ENCODE assay signal across 8 cellular contexts in genomic region chr1:23423415-23424170, GRCh38. TPM values are rescaled to one million over a fixed set of nuclear protein-coding genes. Genes with fewer than 3 reads are reported as not detected.
DNase-seq lines count a peak whose midpoint lies in the region; ATAC-seq, FAIRE-seq and TF ChIP-seq lines count a peak whose summit lies in the region.

No MANE protein-coding gene starts in this region.

- H3K27ac ChIP-seq in rectal smooth muscle tissue (ENCODE audit: low read depth, low read length), result peak overlapping the region; percentile 77

- FAIRE-seq in D721Med (lab: Jason Lieb, UNC), result no peak

- ATAC-seq in activated B cell treated with CpG ODN at 0.5 μM for 24 hours (ENCODE audit: low read depth) (peak; percentile 14), GM18867 (IDR thresholded peaks at IDR 0.05; ENCODE audit: unreplicated experiment) (no peak)

- no peak for TF ChIP-seq CTCF in CD14-positive monocyte (IDR thresholded peaks at IDR 0.05)
- TF ChIP-seq CTCF in activated B cell treated with CpG ODN at 0.5 μM for 24 hours (IDR thresholded peaks at IDR 0.05), result no peak
- no peak for TF ChIP-seq CTCF in glutamatergic neuron (IDR thresholded peaks at IDR 0.05; ENCODE audit: partially characterized antibody, unreplicated experiment)
- TF ChIP-seq CTCF in D721Med (IDR thresholded peaks at IDR 0.05; ENCODE audit: insufficient read depth, missing control alignments), result no peak

- no peaks in the 10 kb centered on the region for H3K27me3 ChIP-seq in rectal smooth muscle tissue (ENCODE audit: control insufficient read depth, insufficient read depth, low read length)

- H3K4me1 Mint-ChIP-seq in CD14-positive monocyte (peaks cover 38% of the 10 kb centered on the region), activated B cell treated with CpG ODN at 0.5 μM for 24 hours (peaks cover 16% of the 10 kb centered on the region), glutamatergic neuron (ENCODE audit: low read depth, unreplicated experiment) (peaks cover 7% of the 10 kb centered on the region)

- intact Hi-C loops in CD14-positive monocyte (cut with micrococcal nuclease), result no loop called here
- intact Hi-C loops in activated B cell treated with CpG ODN at 0.5 μM for 24 hours (cut with micrococcal nuclease), result no loop called here

- H3K27ac Mint-ChIP-seq in CD14-positive monocyte (peak overlapping the region in 1 of 7 donors; percentile 5), activated B cell treated with CpG ODN at 0.5 μM for 24 hours (no peak overlapping the region), glutamatergic neuron (ENCODE audit: unreplicated experiment) (no peak overlapping the region)

- CTCF ChIA-PET in activated B cell treated with CpG ODN at 0.5 μM for 24 hours (lab: Charles Lee), result no interaction called here

- H3K4me3 ChIP-seq in rectal smooth muscle tissue (ENCODE audit: low read length), result peak overlapping the region; percentile 75

- peak overlapping the region; percentile 19 for H3K9ac ChIP-seq in rectal smooth muscle tissue (ENCODE audit: low read length)

- H3K36me3 Mint-ChIP-seq in CD14-positive monocyte (peaks cover 2 to 9% of the 10 kb centered on the region in 2 donors), activated B cell treated with CpG ODN at 0.5 μM for 24 hours (ENCODE audit: low read depth) (no peaks in the 10 kb centered on the region), glutamatergic neuron (ENCODE audit: unreplicated experiment) (peaks cover 9% of the 10 kb centered on the region)

- no peaks in the 10 kb centered on the region for H3K36me3 ChIP-seq in rectal smooth muscle tissue (ENCODE audit: control insufficient read depth, insufficient read depth, low read length)

- peaks cover 13% of the 10 kb centered on the region for H3K4me1 ChIP-seq in rectal smooth muscle tissue (ENCODE audit: control insufficient read depth, insufficient read depth, low read length)

- POLR2A ChIA-PET in activated B cell treated with CpG ODN at 0.5 μM for 24 hours (lab: Charles Lee), result interaction anchor here (0.6 kb wide), 1 partner anchor 1324 kb away, joined by 3 read pairs; no protein-coding TSS in a partner anchor

- H3K9me3 Mint-ChIP-seq in CD14-positive monocyte (peaks cover 0 to 17% (median 5%) of the 10 kb centered on the region in 7 donors), activated B cell treated with CpG ODN at 0.5 μM for 24 hours (no peaks in the 10 kb centered on the region), glutamatergic neuron (ENCODE audit: unreplicated experiment) (peaks cover 7% of the 10 kb centered on the region)

- H3K4me3 Mint-ChIP-seq in CD14-positive monocyte (peak overlapping the region; percentile 76 to 96), activated B cell treated with CpG ODN at 0.5 μM for 24 hours (peak overlapping the region; percentile 83), glutamatergic neuron (ENCODE audit: unreplicated experiment) (peak overlapping the region; percentile 64)

- no peak for DNase-seq in CD14-positive monocyte (ENCODE audit: low spot score)
- DNase-seq in activated B cell treated with CpG ODN at 0.5 μM for 24 hours, result no peak
- peak; percentile 44 for DNase-seq in glutamatergic neuron
- DNase-seq in D721Med (ENCODE audit: insufficient read length, low spot score), result no peak
- DNase-seq in NCI-H1694 (lab: John Stamatoyannopoulos, UW), result no peak
- DNase-seq in CD1c-positive myeloid dendritic cell (ENCODE audit: extremely low spot score), result no peak

- peaks cover 39 to 54% (median 53%) of the 10 kb centered on the region in 3 donors for H3K27me3 Mint-ChIP-seq in CD14-positive monocyte (ENCODE audit: low read depth in 3 of 3)
- H3K27me3 Mint-ChIP-seq in activated B cell treated with CpG ODN at 0.5 μM for 24 hours, result peaks cover 26% of the 10 kb centered on the region
- H3K27me3 Mint-ChIP-seq in glutamatergic neuron (ENCODE audit: unreplicated experiment), result peaks cover 15% of the 10 kb centered on the region

RNA-seq across cellular contexts. Expression of gene TCEA3, which starts 1.0 kb away (rescaled TPM):
- polyA plus RNA-seq in CD14-positive monocyte, result under 1 TPM in 1 of 2 donors, not detected in 1; 0.26 TPM
- total RNA-seq in activated B cell treated with CpG ODN at 0.5 μM for 24 hours (not detected in 2 replicates), glutamatergic neuron (ENCODE audit: unreplicated experiment) (0.83 TPM)

RNA-seq across cellular contexts. Expression of gene ZNF436, which starts 54.0 kb away (rescaled TPM):
- 1 to 10 TPM; 1.4 to 2.0 TPM for polyA plus RNA-seq in CD14-positive monocyte
- total RNA-seq in activated B cell treated with CpG ODN at 0.5 μM for 24 hours (5.1 and 5.6 TPM in 2 replicates), glutamatergic neuron (ENCODE audit: unreplicated experiment) (13.3 TPM)
